In genomic region chr20:24102290-24102689, GRCh38 we compare ENCODE assay signal across 8 cellular contexts.
DNase-seq lines count a peak whose midpoint lies in the region; ATAC-seq and TF ChIP-seq lines count a peak whose summit lies in the region.

No MANE protein-coding gene starts in this region.

- CTCF ChIA-PET in PC-3 (lab: Charles Lee): interaction anchor here (0.6 kb wide), 1 partner anchor 302 kb away, joined by 3 read pairs; no protein-coding TSS in a partner anchor

- H3K4me2 ChIP-seq in PC-3 (ENCODE audit: low read length): peak overlapping the region; percentile 41

- POLR2A ChIA-PET in PC-3 (lab: Charles Lee; ENCODE audit: unreplicated experiment): no interaction called here

- TF ChIP-seq CTCF in GM12864 (IDR thresholded peaks at IDR 0.05; ENCODE audit: low read depth, low read length, missing control alignments) (peak; percentile 82), PC-3 (conservative IDR thresholded peaks at IDR 0.05; ENCODE audit: low read depth, low read length) (peak; percentile 75), fibroblast of mammary gland (conservative IDR thresholded peaks at IDR 0.05; ENCODE audit: control insufficient read depth, insufficient read depth, low read depth, low read length) (no peak), coronary artery (IDR thresholded peaks at IDR 0.05) (no peak)

- intact Hi-C loops in PC-3 (cut with micrococcal nuclease): loop anchor here (5.0 kb wide), 1 partner anchor 165 kb away; no protein-coding TSS in a partner anchor

- ATAC-seq in PC-3: peak; percentile 34
- ATAC-seq in activated CD4-positive, CD25-positive, alpha-beta regulatory T cell treated with anti-CD3 and anti-CD28 coated beads, Interleukin-2, amount 50 U/mL, for 24 hours: no peak

- peak overlapping the region; percentile 31 for H3K27ac ChIP-seq in PC-3 (ENCODE audit: low read length)
- H3K27ac ChIP-seq in coronary artery: no peak overlapping the region

- no TSS peak for BruUV-seq in PC-3 (replicated peaks; lab: Mats Ljungman, UMichigan)

- no peak overlapping the region for H3K4me3 ChIP-seq in GM12864 (ENCODE audit: low read depth, low read length)
- H3K4me3 ChIP-seq in PC-3 (ENCODE audit: low read length): no peak overlapping the region
- no peak overlapping the region for H3K4me3 ChIP-seq in fibroblast of mammary gland (ENCODE audit: control insufficient read depth, low read depth, low read length)
- H3K4me3 ChIP-seq in coronary artery: no peak overlapping the region

- H3K27me3 ChIP-seq in PC-3 (ENCODE audit: low read length): no peaks in the 10 kb centered on the region

- no peak overlapping the region for H3K9ac ChIP-seq in PC-3 (ENCODE audit: low read length)

- H3K79me2 ChIP-seq in PC-3 (ENCODE audit: low read length): peaks cover 43% of the 10 kb centered on the region

- H3K36me3 ChIP-seq in PC-3 (ENCODE audit: low read depth, low read length): no peaks in the 10 kb centered on the region

- H2AFZ ChIP-seq in PC-3 (ENCODE audit: low read length): no peak overlapping the region

- H3K4me1 ChIP-seq in PC-3 (ENCODE audit: insufficient read depth, low read length): peaks cover 94% of the 10 kb centered on the region

- H3K9me3 ChIP-seq in PC-3 (ENCODE audit: low read length): no peaks in the 10 kb centered on the region

- no peaks in the 10 kb centered on the region for H3K9me2 ChIP-seq in PC-3 (replicated peaks; ENCODE audit: low read length)

- DNase-seq in A172 (ENCODE audit: low spot score) (peak; percentile 71), GM12864 (ENCODE audit: low read depth) (no peak), PC-3 (peak; percentile 61), fibroblast of mammary gland (ENCODE audit: low read depth) (peak; percentile 3), AG08396 (ENCODE audit: low spot score) (no peak), coronary artery (ENCODE audit: low spot score) (no peak), COLO668 (lab: John Stamatoyannopoulos, UW; ENCODE audit: unreplicated experiment) (no peak)

- H3F3A ChIP-seq in PC-3 (ENCODE audit: low read length, unreplicated experiment): no peaks in the 10 kb centered on the region

- H4K20me1 ChIP-seq in PC-3 (ENCODE audit: low read length): no peaks in the 10 kb centered on the region

Comparison
In these comparisons a context has a peak if more than half of its experiments do, and no peak if none do; other contexts are left out.
1. DNase-seq: peak in A172 (single experiment), PC-3 (single experiment) and fibroblast of mammary gland (single experiment); none in GM12864 (single experiment), AG08396 (single experiment), coronary artery (single experiment) and COLO668 (single experiment).
2. CTCF ChIP-seq: peak in GM12864 (single experiment) and PC-3 (single experiment); none in fibroblast of mammary gland (single experiment) and coronary artery (single experiment).